11 cellular contexts compared by ENCODE assay signal in genomic region chr1:101203812-101204540, GRCh38. TPM values are rescaled to one million over a fixed set of nuclear protein-coding genes. Genes with fewer than 3 reads are reported as not detected.
A peak's percentile ranks its signal among the peaks of the same experiment; 100 is the strongest.
DNase-seq lines count a peak whose midpoint lies in the region; ATAC-seq and TF ChIP-seq lines count a peak whose summit lies in the region.
"Had no signal": no experiment of that assay in that cellular context is flagged by ENCODE, and none has a peak within 500 bp of the region (broad histone marks: within the 10 kb centered on the region; RNA-seq: fewer than 3 reads in every experiment).

No MANE protein-coding gene starts in this region.

- TF ChIP-seq POLR2A in stomach (IDR thresholded peaks at IDR 0.05), result no peak

- no peaks in the 10 kb centered on the region for H3K36me3 ChIP-seq in stomach
- H3K36me3 ChIP-seq: left lung, sigmoid colon had no signal

- no peaks in the 10 kb centered on the region for H3K4me1 ChIP-seq in stomach
- H3K4me1 ChIP-seq: left lung, sigmoid colon had no signal

- H3K9me3 Mint-ChIP-seq in activated T-cell treated with anti-CD3 and anti-CD28 coated beads, Interleukin-2, amount 50 U/mL, for 72 hours, result no peaks in the 10 kb centered on the region
- no peaks in the 10 kb centered on the region for H3K9me3 Mint-ChIP-seq in activated CD4-positive, alpha-beta memory T cell treated with anti-CD3 and anti-CD28 coated beads for 36 hours
- H3K9me3 Mint-ChIP-seq: activated T-cell treated with anti-CD3 and anti-CD28 coated beads, Interleukin-2, amount 50 U/mL, for 24 hours had no signal

- POLR2A ChIA-PET in activated CD4-positive, alpha-beta memory T cell treated with anti-CD3 and anti-CD28 coated beads for 36 hours (lab: Charles Lee), result interaction anchor here (1.1 to 2.4 kb wide), 3 partner anchors 26 to 34 kb away, joined by 5 to 20 read pairs (median 12); partner anchors contain the start of gene S1PR1

- H3K27ac Mint-ChIP-seq in activated T-cell treated with anti-CD3 and anti-CD28 coated beads, Interleukin-2, amount 50 U/mL, for 72 hours, result no peak overlapping the region
- no peak overlapping the region for H3K27ac Mint-ChIP-seq in activated CD4-positive, alpha-beta memory T cell treated with anti-CD3 and anti-CD28 coated beads for 36 hours
- H3K27ac Mint-ChIP-seq: activated T-cell treated with anti-CD3 and anti-CD28 coated beads, Interleukin-2, amount 50 U/mL, for 24 hours had no signal

- H3K27me3 ChIP-seq in stomach, result no peaks in the 10 kb centered on the region
- H3K27me3 ChIP-seq: left lung, sigmoid colon had no signal

- WGBS in stomach, 5 donors, result 68 to 81% (median 79%) methylated on average over 6 of the region's 6 CpGs

- no peak overlapping the region for H3K4me3 Mint-ChIP-seq in activated T-cell treated with anti-CD3 and anti-CD28 coated beads, Interleukin-2, amount 50 U/mL, for 72 hours
- H3K4me3 Mint-ChIP-seq in activated CD4-positive, alpha-beta memory T cell treated with anti-CD3 and anti-CD28 coated beads for 36 hours, result no peak overlapping the region
- H3K4me3 Mint-ChIP-seq: activated T-cell treated with anti-CD3 and anti-CD28 coated beads, Interleukin-2, amount 50 U/mL, for 24 hours had no signal

- H3K9me3 ChIP-seq in stomach, result no peaks in the 10 kb centered on the region
- H3K9me3 ChIP-seq: left lung, sigmoid colon had no signal

- DNase-seq in D341Med (ENCODE audit: low spot score) (peak; percentile 47), NCI-H146 (lab: John Stamatoyannopoulos, UW) (peak; percentile 34), iris pigment epithelial cell (ENCODE audit: low read depth) (peak; percentile 47), iPS-NIHi7 (ENCODE audit: extremely low spot score) (no peak), stomach (no peak)
- no peak for DNase-seq in activated T-cell treated with anti-CD3 and anti-CD28 coated beads, Interleukin-2, amount 50 U/mL, for 72 hours
- no peak for DNase-seq in activated CD4-positive, alpha-beta memory T cell treated with anti-CD3 and anti-CD28 coated beads for 36 hours
- DNase-seq: activated T-cell treated with anti-CD3 and anti-CD28 coated beads, Interleukin-2, amount 50 U/mL, for 24 hours; left lung; sigmoid colon had no signal

- ATAC-seq in activated T-cell treated with anti-CD3 and anti-CD28 coated beads, Interleukin-2, amount 50 U/mL, for 72 hours (replicated peaks in 1 of 2), result no peak
- ATAC-seq: left lung had no signal

- H3K36me3 Mint-ChIP-seq in activated T-cell treated with anti-CD3 and anti-CD28 coated beads, Interleukin-2, amount 50 U/mL, for 72 hours (ENCODE audit: insufficient read depth in 2 of 2), result peaks cover 0 to 5% of the 10 kb centered on the region in 2 donors
- H3K36me3 Mint-ChIP-seq in activated CD4-positive, alpha-beta memory T cell treated with anti-CD3 and anti-CD28 coated beads for 36 hours, result no peaks in the 10 kb centered on the region

- no peak for TF ChIP-seq EP300 in stomach (IDR thresholded peaks at IDR 0.05)

- no peaks in the 10 kb centered on the region for H3K27me3 Mint-ChIP-seq in activated T-cell treated with anti-CD3 and anti-CD28 coated beads, Interleukin-2, amount 50 U/mL, for 72 hours (ENCODE audit: low read depth)
- H3K27me3 Mint-ChIP-seq in activated CD4-positive, alpha-beta memory T cell treated with anti-CD3 and anti-CD28 coated beads for 36 hours, result no peaks in the 10 kb centered on the region
- H3K27me3 Mint-ChIP-seq: activated T-cell treated with anti-CD3 and anti-CD28 coated beads, Interleukin-2, amount 50 U/mL, for 24 hours had no signal

- H3K27ac ChIP-seq in angular gyrus (ENCODE audit: low read depth, low read length) (peak overlapping the region; percentile 73), stomach (no peak overlapping the region)
- H3K27ac ChIP-seq: left lung, sigmoid colon had no signal

- no peak overlapping the region for H3K4me3 ChIP-seq in stomach
- H3K4me3 ChIP-seq: left lung, sigmoid colon had no signal

- TF ChIP-seq CTCF in stomach (IDR thresholded peaks at IDR 0.05), result no peak

- CTCF ChIA-PET in activated CD4-positive, alpha-beta memory T cell treated with anti-CD3 and anti-CD28 coated beads for 36 hours (lab: Charles Lee), result interaction anchor here (0.9 to 2.0 kb wide), 4 partner anchors 13 to 84 kb away, joined by 3 to 7 read pairs (median 4); partner anchors contain the start of gene S1PR1

- intact Hi-C loops in activated CD4-positive, alpha-beta memory T cell treated with anti-CD3 and anti-CD28 coated beads for 36 hours (cut with micrococcal nuclease), result loop anchor here (2.0 kb wide), 1 partner anchor 19 kb away; no protein-coding TSS in a partner anchor
- intact Hi-C loops in stomach (cut with DNase I; ENCODE audit: low total_unique reads), result no loop called here

- H3K4me1 Mint-ChIP-seq in activated T-cell treated with anti-CD3 and anti-CD28 coated beads, Interleukin-2, amount 50 U/mL, for 72 hours (ENCODE audit: low read depth), result peaks cover 57% of the 10 kb centered on the region
- peaks cover 37% of the 10 kb centered on the region for H3K4me1 Mint-ChIP-seq in activated CD4-positive, alpha-beta memory T cell treated with anti-CD3 and anti-CD28 coated beads for 36 hours (ENCODE audit: low read depth)

RNA-seq across cellular contexts. Expression of gene S1PR1, which starts 32.8 kb away (rescaled TPM):
- total RNA-seq in activated T-cell treated with anti-CD3 and anti-CD28 coated beads, Interleukin-2, amount 50 U/mL, for 72 hours, result 100 to 1,000 TPM; 135 to 157 TPM
- total RNA-seq in activated CD4-positive, alpha-beta memory T cell treated with anti-CD3 and anti-CD28 coated beads for 36 hours, result 100 to 1,000 TPM; 134 to 140 TPM
- total RNA-seq in stomach, result 10 to 100 TPM in 3 of 5 donors, 1 to 10 TPM in 2; 5.8 to 54.0 (median 14.3) TPM
- polyA plus RNA-seq in stomach, result 10 to 100 TPM in 1 of 3 donors, 1 to 10 TPM in 2; 3.7 to 11.6 (median 8.4) TPM

Comparison
In these comparisons a context has a peak if more than half of its experiments do, and no peak if none do; other contexts are left out.
1. DNase-seq: peak in D341Med (single experiment), NCI-H146 (single experiment) and iris pigment epithelial cell (single experiment); none in iPS-NIHi7 (single experiment), activated T-cell treated with anti-CD3 and anti-CD28 coated beads, Interleukin-2, amount 50 U/mL, for 72 hours (0 of 2), activated CD4-positive, alpha-beta memory T cell treated with anti-CD3 and anti-CD28 coated beads for 36 hours (single experiment) and stomach (single experiment).